In the genomic region with DNA sequence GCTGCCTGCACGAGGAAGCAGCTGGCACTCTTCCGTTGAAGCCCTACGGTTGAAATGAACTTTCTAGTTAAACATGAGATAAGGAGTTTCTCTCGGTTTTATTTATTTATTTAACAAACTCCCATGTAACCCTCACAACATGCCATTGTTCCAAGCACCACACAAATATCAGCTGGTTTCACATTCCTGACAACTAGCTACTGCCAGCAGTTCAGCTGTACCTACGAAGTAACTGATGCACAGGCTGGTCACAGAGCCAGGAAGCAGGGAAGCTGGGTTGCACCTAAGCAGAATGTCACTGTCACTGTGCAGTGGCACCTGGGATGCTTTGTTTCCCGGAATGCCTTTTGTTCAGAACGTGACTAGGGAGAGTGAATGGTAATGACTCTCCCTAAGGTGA, we compare ENCODE assay signal across 15 cellular contexts. TPM values are rescaled to one million over a fixed set of nuclear protein-coding genes. Genes with fewer than 3 reads are reported as not detected.
"Had no signal": no experiment of that assay in that cellular context is flagged by ENCODE, and none has a peak within 500 bp of the region (broad histone marks: within the 10 kb centered on the region; RNA-seq: fewer than 3 reads in every experiment).

No MANE protein-coding gene starts in this region.

- ATAC-seq: activated CD4-positive, CD25-positive, alpha-beta regulatory T cell treated with anti-CD3 and anti-CD28 coated beads, Interleukin-2, amount 50 U/mL, for 24 hours; effector memory CD8-positive, alpha-beta T cell; sciatic nerve; stimulated activated naive CD8-positive, alpha-beta T cell treated with anti-CD3 and anti-CD28 coated beads, Interleukin-15, amount 100 ng/mL, for 72 hours had no signal

- H3K9me3 ChIP-seq: lower lobe of right lung, spleen, upper lobe of left lung had no signal

- H3K27me3 ChIP-seq: upper lobe of left lung had no signal

- DNase-seq: activated CD4-positive, alpha-beta T cell treated with anti-CD3 and anti-CD28 coated beads, Interleukin-2, amount 50 U/mL, for 1 hour; activated CD8-positive, alpha-beta memory T cell treated with anti-CD3 and anti-CD28 coated beads for 24 hours; activated naive CD8-positive, alpha-beta T cell treated with anti-CD3 and anti-CD28 coated beads for 36 hours; amygdala; dermis blood vessel endothelial cell; effector memory CD8-positive, alpha-beta T cell; head of caudate nucleus; lower lobe of right lung; nephron progenitor cell; spleen; stimulated activated naive CD8-positive, alpha-beta T cell treated with anti-CD3 and anti-CD28 coated beads, Interleukin-15, amount 100 ng/mL, for 72 hours had no signal

- H3K4me3 ChIP-seq: lower lobe of right lung, spleen, upper lobe of left lung had no signal

- H3K4me1 ChIP-seq: lower lobe of right lung, upper lobe of left lung had no signal

- H3K36me3 ChIP-seq: lower lobe of right lung had no signal

- H3K27ac ChIP-seq: lower lobe of right lung, spleen, upper lobe of left lung had no signal

RNA-seq across cellular contexts. Expression of a gene that starts 18.8 kb away (rescaled TPM):
- total RNA-seq: pulmonary artery endothelial cell had no signal
